ENCODE assay signal across 10 cellular contexts in the genomic region with DNA sequence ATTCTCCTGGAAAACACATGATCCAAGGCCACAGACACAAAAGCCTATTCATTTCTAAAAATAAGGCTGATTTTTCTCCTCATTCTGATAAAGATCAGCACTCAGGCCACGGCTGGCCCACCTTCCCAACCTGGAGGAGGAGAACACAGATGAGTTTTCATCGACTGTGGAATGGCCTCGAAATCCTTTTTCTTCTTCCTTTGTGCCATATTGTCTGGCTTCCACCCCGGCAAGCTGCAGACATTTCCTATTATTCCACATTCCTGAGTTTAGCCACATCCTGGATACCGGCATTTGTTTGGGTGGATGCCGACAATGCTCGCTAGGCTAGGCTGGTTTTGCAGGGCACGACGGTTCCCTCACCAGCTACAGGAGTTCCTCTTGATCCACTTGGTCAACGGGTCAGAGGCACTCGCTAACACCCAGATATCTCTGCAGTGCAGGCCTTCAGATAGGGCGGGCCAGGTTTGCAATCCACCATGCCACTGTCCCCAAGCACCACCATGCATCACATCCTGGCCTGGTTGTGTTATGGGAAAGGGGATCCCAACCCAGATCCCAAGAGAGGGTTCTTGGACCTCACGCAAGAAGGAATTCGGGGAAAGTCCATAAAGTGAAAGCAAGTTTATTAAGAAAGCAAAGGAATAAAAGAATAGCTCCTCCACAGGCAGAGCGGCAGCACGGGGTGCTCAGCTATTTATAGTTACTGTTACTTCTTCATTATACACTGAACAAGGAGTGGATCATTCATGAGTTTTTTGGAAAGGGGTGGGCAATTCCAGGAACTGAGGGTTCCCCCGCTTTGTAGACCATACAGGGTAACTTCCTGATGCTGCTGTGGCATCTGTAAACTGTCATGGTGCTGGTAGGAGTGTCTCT. TPM values are rescaled to one million over a fixed set of nuclear protein-coding genes. Genes with fewer than 3 reads are reported as not detected.
DNase-seq lines count a peak whose midpoint lies in the region; FAIRE-seq and TF ChIP-seq lines count a peak whose summit lies in the region.
"Had no signal": no experiment of that assay in that cellular context is flagged by ENCODE, and none has a peak within 500 bp of the region (broad histone marks: within the 10 kb centered on the region; RNA-seq: fewer than 3 reads in every experiment).

No MANE protein-coding gene starts in this region.

- H3K4me1 ChIP-seq in liver (ENCODE audit: control insufficient read depth in 4 of 4, insufficient read depth in 4 of 4, low read length in 3 of 4): peaks cover 0 to 7% (median 2%) of the 10 kb centered on the region in 4 donors

- no peak overlapping the region for H3K9ac ChIP-seq in liver (ENCODE audit: low read depth in 1 of 2, low read length in 2 of 2)

- H3K4me3 ChIP-seq in bronchial epithelial cell (ENCODE audit: low read depth, low read length): no peak overlapping the region
- no peak overlapping the region for H3K4me3 ChIP-seq in liver (ENCODE audit: low read depth in 1 of 3, low read length in 3 of 3)

- WGBS in liver: 79% methylated on average over 17 of the region's 17 CpGs

- DNase-seq in AG08395 (ENCODE audit: low spot score): peak; percentile 94
- peak; percentile 90 for DNase-seq in KBM-7
- peak; percentile 80 for DNase-seq in bronchial epithelial cell (ENCODE audit: low read depth)
- no peak for DNase-seq in activated CD4-positive, CD25-positive, alpha-beta regulatory T cell (lab: John Stamatoyannopoulos, UW)
- DNase-seq in cerebellar cortex (ENCODE audit: low spot score): no peak
- DNase-seq in DMS53 (lab: John Stamatoyannopoulos, UW): no peak
- DNase-seq in NCI-H1048 (lab: John Stamatoyannopoulos, UW): no peak
- DNase-seq: activated B cell treated with CpG ODN at 0.5 μM for 24 hours had no signal

- in situ Hi-C loops in KBM-7 (cut with MboI; ENCODE audit: low pct_unique_long_range_greater_than_20kb, low sequenced_read_pairs): no loop called here

- H3K36me3 ChIP-seq in bronchial epithelial cell (ENCODE audit: control insufficient read depth, insufficient read depth, low read length) (no peaks in the 10 kb centered on the region), liver (ENCODE audit: control insufficient read depth in 4 of 4, insufficient read depth in 3 of 4, low read depth in 1 of 4, low read length in 3 of 4) (no peaks in the 10 kb centered on the region)

- no peaks in the 10 kb centered on the region for H3K9me3 ChIP-seq in liver (ENCODE audit: control insufficient read depth in 4 of 4, low read length in 3 of 4)

- no peaks in the 10 kb centered on the region for H3K27me3 ChIP-seq in bronchial epithelial cell (ENCODE audit: control insufficient read depth, insufficient read depth, low read length)
- no peaks in the 10 kb centered on the region for H3K27me3 ChIP-seq in liver (ENCODE audit: control insufficient read depth in 4 of 4, insufficient read depth in 4 of 4, low read length in 3 of 4)

- no peak overlapping the region for H3K27ac ChIP-seq in liver (ENCODE audit: low read depth in 1 of 2, low read length in 2 of 2)

- FAIRE-seq in bronchial epithelial cell (lab: Jason Lieb, UNC): no peak
- FAIRE-seq: islet of Langerhans had no signal

- TF ChIP-seq RAD21 in liver (IDR thresholded peaks at IDR 0.05): no peak

- no peak for TF ChIP-seq CTCF in bronchial epithelial cell (IDR thresholded peaks at IDR 0.05; ENCODE audit: insufficient read depth, low read length, severe bottlenecking)
- TF ChIP-seq CTCF in liver (IDR thresholded peaks at IDR 0.05; ENCODE audit: low read depth, low read length, missing input control): no peak

TF ChIP-seq in liver, 16 proteins besides CTCF, POLR2A, EP300 and RAD21:
- TF ChIP-seq NR2F2 (IDR thresholded peaks at IDR 0.05): peak; percentile 20
- peak; percentile 24 for TF ChIP-seq SP1 (IDR thresholded peaks at IDR 0.05)
- no peak for TF ChIP-seq JUND (IDR thresholded peaks at IDR 0.05)
TF ChIP-seq in liver: peak in this region for 2.

RNA-seq across cellular contexts. Expression of gene CTSZ, which starts 4.2 kb away (rescaled TPM):
- total RNA-seq in bronchial epithelial cell: 73.7 and 87.8 TPM in 2 replicates
- total RNA-seq in liver: 100 to 1,000 TPM; 146 to 233 TPM
- 100 to 1,000 TPM in 1 of 2 donors, 10 to 100 TPM in 1; 11.8 to 229 TPM for polyA plus RNA-seq in liver

RNA-seq across cellular contexts. Expression of gene TUBB1, which starts 8.0 kb away (rescaled TPM):
- total RNA-seq in bronchial epithelial cell: not detected in 2 replicates
- total RNA-seq in liver: 10 to 100 TPM in 1 of 2 donors, under 1 TPM in 1; 0.17 to 59.5 TPM
- polyA plus RNA-seq in liver: under 1 TPM; 0.20 to 0.28 TPM

RNA-seq across cellular contexts. Expression of gene ATP5F1E, which starts 20.9 kb away (rescaled TPM):
- 17.1 and 25.3 TPM in 2 replicates for total RNA-seq in bronchial epithelial cell
- total RNA-seq in liver: 10 to 100 TPM; 11.7 to 16.6 TPM
- 100 to 1,000 TPM in 1 of 2 donors, 10 to 100 TPM in 1; 38.8 to 148 TPM for polyA plus RNA-seq in liver

RNA-seq across cellular contexts. Expression of gene NELFCD, which starts 30.2 kb away (rescaled TPM):
- total RNA-seq in bronchial epithelial cell (27.4 and 32.3 TPM in 2 replicates), liver (10 to 100 TPM; 39.1 to 39.8 TPM)
- 10 to 100 TPM; 28.1 to 35.0 TPM for polyA plus RNA-seq in liver

RNA-seq across cellular contexts. Expression of gene PRELID3B, which starts 31.4 kb away (rescaled TPM):
- total RNA-seq in bronchial epithelial cell (160 and 202 TPM in 2 replicates), liver (10 to 100 TPM; 32.0 to 38.1 TPM)
- polyA plus RNA-seq in liver: 10 to 100 TPM; 18.2 to 18.6 TPM

Comparison
In these comparisons a context has a peak if more than half of its experiments do, and no peak if none do; other contexts are left out.
1. DNase-seq: peak in AG08395 (single experiment), KBM-7 (single experiment) and bronchial epithelial cell (single experiment); none in activated CD4-positive, CD25-positive, alpha-beta regulatory T cell (0 of 4), cerebellar cortex (single experiment), DMS53 (single experiment) and NCI-H1048 (single experiment).